Comparison of ENCODE assay signal across 8 cellular contexts in the genomic region with DNA sequence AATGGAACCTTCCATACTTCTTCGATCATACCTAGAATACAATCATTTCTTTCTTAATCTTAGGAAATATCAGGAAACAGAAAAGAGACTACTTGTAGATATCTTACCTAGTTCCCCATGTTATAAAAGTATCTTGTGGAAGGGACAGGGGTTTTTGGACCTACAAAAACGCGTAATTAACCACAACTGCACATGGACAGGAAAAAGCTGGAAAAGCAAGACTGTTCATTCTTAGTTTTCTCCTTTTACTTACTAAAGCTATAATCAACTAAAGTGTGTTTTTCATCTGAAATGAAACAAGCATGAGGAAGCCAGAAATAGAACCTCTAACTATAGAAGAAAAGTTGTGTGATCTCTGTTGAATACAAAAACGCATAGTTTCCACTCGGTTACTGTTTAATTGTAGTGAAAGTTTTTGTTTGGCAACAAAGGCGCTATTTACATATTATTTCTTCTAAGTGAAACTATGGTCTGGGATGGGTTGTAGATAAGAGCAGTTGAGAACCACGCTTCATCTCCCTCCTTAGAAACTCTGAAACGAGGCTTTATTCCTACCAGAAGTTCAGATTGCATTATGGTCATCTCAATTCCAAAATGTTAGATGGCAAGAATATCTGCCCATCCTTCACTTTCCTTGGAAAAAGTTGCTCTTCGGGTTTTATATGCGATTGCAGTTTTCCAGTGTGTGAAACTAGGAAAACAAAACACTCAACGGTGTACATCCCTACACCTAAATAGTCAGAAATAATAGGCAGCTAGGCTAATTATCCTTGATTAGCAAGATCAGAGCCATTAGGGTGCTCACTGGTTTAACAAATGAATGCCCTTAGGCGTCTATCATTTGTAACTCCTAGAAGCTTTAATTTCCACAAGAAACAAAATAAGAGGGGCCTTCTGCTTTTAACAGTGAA. TPM values are rescaled to one million over a fixed set of nuclear protein-coding genes. Genes with fewer than 3 reads are reported as not detected.
DNase-seq lines count a peak whose midpoint lies in the region; ATAC-seq lines count a peak whose summit lies in the region.

No MANE protein-coding gene starts in this region.

- H3K27ac Mint-ChIP-seq in IgD-negative memory B cell = peak overlapping the region in 2 of 3 donors; percentile 83 to 85
- peak overlapping the region; percentile 4 for H3K27ac Mint-ChIP-seq in central memory CD8-positive, alpha-beta T cell (ENCODE audit: low read depth)
- H3K27ac Mint-ChIP-seq in naive thymus-derived CD8-positive, alpha-beta T cell = no peak overlapping the region

- ATAC-seq in central memory CD8-positive, alpha-beta T cell (replicated peaks; ENCODE audit: extremely low read depth, poor library complexity, severe bottlenecking) = no peak
- no peak for ATAC-seq in naive thymus-derived CD8-positive, alpha-beta T cell
- no peak for ATAC-seq in HG02798 (IDR thresholded peaks at IDR 0.05; ENCODE audit: poor library complexity, unreplicated experiment)

- peaks cover 42 to 62% (median 45%) of the 10 kb centered on the region in 3 donors for H3K4me1 Mint-ChIP-seq in IgD-negative memory B cell
- H3K4me1 Mint-ChIP-seq in central memory CD8-positive, alpha-beta T cell = peaks cover 28% of the 10 kb centered on the region
- H3K4me1 Mint-ChIP-seq in naive thymus-derived CD8-positive, alpha-beta T cell = peaks cover 14 to 46% (median 26%) of the 10 kb centered on the region in 4 donors

- H3K9me3 Mint-ChIP-seq in IgD-negative memory B cell = no peaks in the 10 kb centered on the region
- H3K9me3 Mint-ChIP-seq in central memory CD8-positive, alpha-beta T cell = no peaks in the 10 kb centered on the region
- peaks cover 0 to 5% (median 0%) of the 10 kb centered on the region in 9 donors for H3K9me3 Mint-ChIP-seq in naive thymus-derived CD8-positive, alpha-beta T cell

- peaks cover 3% of the 10 kb centered on the region for H3K36me3 Mint-ChIP-seq in IgD-negative memory B cell
- H3K36me3 Mint-ChIP-seq in central memory CD8-positive, alpha-beta T cell (ENCODE audit: insufficient read depth) = peaks cover 2% of the 10 kb centered on the region
- no peaks in the 10 kb centered on the region for H3K36me3 Mint-ChIP-seq in naive thymus-derived CD8-positive, alpha-beta T cell

- DNase-seq in DMS114 treated with DMSO at 0.1 percent for 48 hours (lab: John Stamatoyannopoulos, UW; ENCODE audit: unreplicated experiment) (peak; percentile 18), NCI-H1436 treated with DMSO at 0.1 percent for 48 hours (lab: John Stamatoyannopoulos, UW) (no peak), NCI-H187 (lab: John Stamatoyannopoulos, UW) (no peak), NCI-H1092 (lab: John Stamatoyannopoulos, UW) (no peak)
- DNase-seq in central memory CD8-positive, alpha-beta T cell (ENCODE audit: low spot score in 2 of 2) = no peak
- DNase-seq in naive thymus-derived CD8-positive, alpha-beta T cell = no peak

- peaks cover 36% of the 10 kb centered on the region for H3K27me3 Mint-ChIP-seq in IgD-negative memory B cell
- H3K27me3 Mint-ChIP-seq in central memory CD8-positive, alpha-beta T cell = peaks cover 67% of the 10 kb centered on the region
- peaks cover 31 to 70% (median 49%) of the 10 kb centered on the region in 5 donors for H3K27me3 Mint-ChIP-seq in naive thymus-derived CD8-positive, alpha-beta T cell

- peak overlapping the region; percentile 91 to 99 (median 95) for H3K4me3 Mint-ChIP-seq in IgD-negative memory B cell
- peak overlapping the region; percentile 86 for H3K4me3 Mint-ChIP-seq in central memory CD8-positive, alpha-beta T cell
- H3K4me3 Mint-ChIP-seq in naive thymus-derived CD8-positive, alpha-beta T cell = peak overlapping the region; percentile 75 to 96 (median 87)

- POLR2A ChIA-PET in naive thymus-derived CD8-positive, alpha-beta T cell (lab: Charles Lee) = no interaction called here

RNA-seq across cellular contexts. Expression of gene BCAT1, which starts 1.1 kb away (rescaled TPM):
- 11.5 TPM for polyA plus RNA-seq in IgD-negative memory B cell
- 1 to 10 TPM in 1 of 2 experiments, under 1 TPM in 1; 0.36 to 2.2 TPM for total RNA-seq in naive thymus-derived CD8-positive, alpha-beta T cell
- polyA plus RNA-seq in naive thymus-derived CD8-positive, alpha-beta T cell = not detected

Comparison
In these comparisons a context has a peak if more than half of its experiments do, and no peak if none do; other contexts are left out.
1. H3K27ac Mint-ChIP-seq: peak in IgD-negative memory B cell (2 of 3) and central memory CD8-positive, alpha-beta T cell (single experiment); none in naive thymus-derived CD8-positive, alpha-beta T cell (0 of 10).
2. RNA of gene BCAT1, which starts 1.1 kb away (polyA plus RNA-seq): 11.5 TPM in IgD-negative memory B cell (single experiment); not detected in naive thymus-derived CD8-positive, alpha-beta T cell; every median in the first group is over 10 times any median in the second.
3. Peak in every context shown above with its lines, with median percentiles within 50 percentile points of each other: H3K4me3 Mint-ChIP-seq.